ENCODE assay signal across 9 cellular contexts in the genomic region with DNA sequence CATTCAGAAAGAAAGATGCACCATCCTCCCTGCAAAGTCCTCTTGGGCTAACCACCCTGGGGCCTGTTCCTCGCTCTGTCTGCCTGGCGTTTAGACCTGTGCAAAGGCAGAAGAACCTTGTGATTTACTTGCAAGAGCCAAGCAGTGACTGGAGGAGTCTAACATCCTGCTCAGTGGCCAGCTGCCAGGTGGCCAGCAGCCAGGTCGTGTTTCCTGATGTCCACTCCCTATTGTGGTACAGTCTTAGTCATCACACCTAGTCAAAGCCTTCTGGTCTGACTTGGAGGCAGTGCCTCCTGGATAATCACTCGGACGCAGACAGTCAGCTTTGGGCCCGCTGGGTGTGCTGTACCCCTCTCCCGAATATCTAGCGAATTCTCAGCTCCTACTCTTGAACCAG.
DNase-seq lines count a peak whose midpoint lies in the region; ATAC-seq and TF ChIP-seq lines count a peak whose summit lies in the region.
"Had no signal": no experiment of that assay in that cellular context is flagged by ENCODE, and none has a peak within 500 bp of the region (broad histone marks: within the 10 kb centered on the region; RNA-seq: fewer than 3 reads in every experiment).

No MANE protein-coding gene starts in this region.

- intact Hi-C loops in vagina (cut with DNase I) = no loop called here

- no peaks in the 10 kb centered on the region for H3K36me3 ChIP-seq in adipocyte (ENCODE audit: control insufficient read depth, insufficient read depth, low read length, severe bottlenecking)
- H3K36me3 ChIP-seq in right atrium auricular region = no peaks in the 10 kb centered on the region
- H3K36me3 ChIP-seq in upper lobe of left lung = no peaks in the 10 kb centered on the region
- H3K36me3 ChIP-seq in vagina = no peaks in the 10 kb centered on the region

- peak in 1 of 2 donors; percentile 31 for ATAC-seq in upper lobe of left lung (ENCODE audit: low FRiP score in 2 of 2)

- no peak overlapping the region for H3K9ac ChIP-seq in adipocyte (ENCODE audit: low read length)

- H3K4me1 ChIP-seq in adipocyte (ENCODE audit: control insufficient read depth, insufficient read depth, low read length) (peaks cover 11% of the 10 kb centered on the region), right atrium auricular region (peaks cover 0 to 10% of the 10 kb centered on the region in 2 donors), upper lobe of left lung (peaks cover 2 to 8% (median 3%) of the 10 kb centered on the region in 4 donors), vagina (peaks cover 7% of the 10 kb centered on the region)

- H3K27ac ChIP-seq in right atrium auricular region (no peak overlapping the region), upper lobe of left lung (no peak overlapping the region), vagina (no peak overlapping the region)
- H3K27ac ChIP-seq: 22Rv1 had no signal

- DNase-seq in DMS 273 (lab: John Stamatoyannopoulos, UW; ENCODE audit: unreplicated experiment) (peak; percentile 39), DMS 273 treated with DMSO at 0.1 percent for 48 hours (lab: John Stamatoyannopoulos, UW) (no peak), adipocyte (ENCODE audit: low read depth) (peak; percentile 30), right atrium auricular region (ENCODE audit: low spot score) (peak; percentile 79), upper lobe of left lung (peak; percentile 77 to 90), vagina (ENCODE audit: extremely low spot score in 2 of 2) (no peak), midbrain (lab: John Stamatoyannopoulos, UW) (no peak)
- DNase-seq in activated CD4-positive, CD25-positive, alpha-beta regulatory T cell (lab: John Stamatoyannopoulos, UW) = no peak

- TF ChIP-seq CTCF in right atrium auricular region (IDR thresholded peaks at IDR 0.05) (no peak), upper lobe of left lung (IDR thresholded peaks at IDR 0.05) (no peak), vagina (IDR thresholded peaks at IDR 0.05) (no peak)

- no peak for TF ChIP-seq POLR2A in upper lobe of left lung (IDR thresholded peaks at IDR 0.05)
- TF ChIP-seq POLR2A in vagina (IDR thresholded peaks at IDR 0.05) = no peak

- no peak overlapping the region for H3K4me3 ChIP-seq in adipocyte (ENCODE audit: low read length)
- H3K4me3 ChIP-seq in right atrium auricular region = no peak overlapping the region
- no peak overlapping the region for H3K4me3 ChIP-seq in upper lobe of left lung
- H3K4me3 ChIP-seq in vagina = no peak overlapping the region

- H3K27me3 ChIP-seq in adipocyte (replicated peaks; ENCODE audit: control insufficient read depth, insufficient read depth, low read length) (peaks cover 7% of the 10 kb centered on the region), right atrium auricular region (no peaks in the 10 kb centered on the region), upper lobe of left lung (no peaks in the 10 kb centered on the region), vagina (no peaks in the 10 kb centered on the region)

- no peak for TF ChIP-seq EP300 in upper lobe of left lung (IDR thresholded peaks at IDR 0.05)

- 67 to 72% methylated on average over 4 to 8 of the region's 8 CpGs for WGBS in upper lobe of left lung, 2 donors

- H3K9me3 ChIP-seq in adipocyte (ENCODE audit: control insufficient read depth, low read length) (no peaks in the 10 kb centered on the region), right atrium auricular region (no peaks in the 10 kb centered on the region), upper lobe of left lung (no peaks in the 10 kb centered on the region), vagina (no peaks in the 10 kb centered on the region)

Comparison
In these comparisons a context has a peak if more than half of its experiments do, and no peak if none do; other contexts are left out.
1. DNase-seq: peak in DMS 273 (single experiment), adipocyte (single experiment), right atrium auricular region (single experiment) and upper lobe of left lung (2 of 2); none in DMS 273 treated with DMSO at 0.1 percent for 48 hours (single experiment), vagina (0 of 2), activated CD4-positive, CD25-positive, alpha-beta regulatory T cell (0 of 4) and midbrain (single experiment).